Comparison of ENCODE assay signal across 24 cellular contexts in genomic region chr2:159880729-159881128, GRCh38. TPM values are rescaled to one million over a fixed set of nuclear protein-coding genes. Genes with fewer than 3 reads are reported as not detected.
DNase-seq lines count a peak whose midpoint lies in the region; ATAC-seq and TF ChIP-seq lines count a peak whose summit lies in the region.
"Had no signal": no experiment of that assay in that cellular context is flagged by ENCODE, and none has a peak within 500 bp of the region (broad histone marks: within the 10 kb centered on the region; RNA-seq: fewer than 3 reads in every experiment).

No MANE protein-coding gene starts in this region.

- no peaks in the 10 kb centered on the region for H3K27me3 Mint-ChIP-seq in activated naive CD8-positive, alpha-beta T cell treated with anti-CD3 and anti-CD28 coated beads, Interleukin-2, amount 50 U/mL, for 24 hours
- no peaks in the 10 kb centered on the region for H3K27me3 Mint-ChIP-seq in activated naive CD8-positive, alpha-beta T cell treated with anti-CD3 and anti-CD28 coated beads for 36 hours
- no peaks in the 10 kb centered on the region for H3K27me3 Mint-ChIP-seq in stimulated activated naive B cell treated with anti-CD40 and anti-IgM and Interleukin-4, amounts not matched to agents 10 μg/mL and 1 μg/mL and 100 μg/mL, for 72 hours
- H3K27me3 Mint-ChIP-seq: CD4-positive, CD25-positive, alpha-beta regulatory T cell had no signal

- H3K27ac Mint-ChIP-seq in activated naive CD8-positive, alpha-beta T cell treated with anti-CD3 and anti-CD28 coated beads, Interleukin-2, amount 50 U/mL, for 24 hours, result peak overlapping the region; percentile 83
- no peak overlapping the region for H3K27ac Mint-ChIP-seq in activated naive CD8-positive, alpha-beta T cell treated with anti-CD3 and anti-CD28 coated beads for 36 hours
- H3K27ac Mint-ChIP-seq in stimulated activated naive B cell treated with anti-CD40 and anti-IgM and Interleukin-4, amounts not matched to agents 10 μg/mL and 1 μg/mL and 100 μg/mL, for 72 hours, result peak overlapping the region; percentile 95

- H3K9ac ChIP-seq in OCI-LY3 (ENCODE audit: low read length), result peak overlapping the region; percentile 59; the same call in 1 of the 2 replicates
- H3K9ac ChIP-seq: SK-N-SH had no signal

- H3K9me3 ChIP-seq in OCI-LY3 (ENCODE audit: insufficient read depth, low read length), result no peaks in the 10 kb centered on the region
- H3K9me3 ChIP-seq: BE2C, SK-N-SH had no signal

- peaks cover 72% of the 10 kb centered on the region for H3K36me3 ChIP-seq in OCI-LY3 (replicated peaks; ENCODE audit: low read depth, low read length)
- H3K36me3 ChIP-seq: BE2C had no signal

- H3K4me2 ChIP-seq in OCI-LY3 (ENCODE audit: low read length), result 0 out of 2 replicates have a peak overlapping the region, but pooled peaks have one; percentile 65
- H3K4me2 ChIP-seq: SK-N-SH had no signal

- peaks cover 54% of the 10 kb centered on the region for H3K36me3 Mint-ChIP-seq in activated naive CD8-positive, alpha-beta T cell treated with anti-CD3 and anti-CD28 coated beads, Interleukin-2, amount 50 U/mL, for 24 hours (ENCODE audit: low read depth)
- peaks cover 23% of the 10 kb centered on the region for H3K36me3 Mint-ChIP-seq in activated naive CD8-positive, alpha-beta T cell treated with anti-CD3 and anti-CD28 coated beads for 36 hours
- peaks cover 54 to 66% of the 10 kb centered on the region in 2 donors for H3K36me3 Mint-ChIP-seq in stimulated activated naive B cell treated with anti-CD40 and anti-IgM and Interleukin-4, amounts not matched to agents 10 μg/mL and 1 μg/mL and 100 μg/mL, for 72 hours

- no peaks in the 10 kb centered on the region for H3K27me3 ChIP-seq in OCI-LY3 (ENCODE audit: low read depth, low read length)
- H3K27me3 ChIP-seq: BE2C had no signal

- no peak overlapping the region for H2AFZ ChIP-seq in OCI-LY3 (ENCODE audit: low read depth, low read length)

- intact Hi-C loops in posterior vena cava (cut with DNase I), result no loop called here

- peak overlapping the region; percentile 97 for H3K27ac ChIP-seq in OCI-LY3 (ENCODE audit: low read length)

- H3K4me1 Mint-ChIP-seq in activated naive CD8-positive, alpha-beta T cell treated with anti-CD3 and anti-CD28 coated beads, Interleukin-2, amount 50 U/mL, for 24 hours, result peaks cover 30% of the 10 kb centered on the region
- H3K4me1 Mint-ChIP-seq in activated naive CD8-positive, alpha-beta T cell treated with anti-CD3 and anti-CD28 coated beads for 36 hours, result peaks cover 21% of the 10 kb centered on the region
- peaks cover 36 to 63% of the 10 kb centered on the region in 2 donors for H3K4me1 Mint-ChIP-seq in stimulated activated naive B cell treated with anti-CD40 and anti-IgM and Interleukin-4, amounts not matched to agents 10 μg/mL and 1 μg/mL and 100 μg/mL, for 72 hours

- no peak overlapping the region for H3K4me3 Mint-ChIP-seq in activated naive CD8-positive, alpha-beta T cell treated with anti-CD3 and anti-CD28 coated beads, Interleukin-2, amount 50 U/mL, for 24 hours
- H3K4me3 Mint-ChIP-seq in activated naive CD8-positive, alpha-beta T cell treated with anti-CD3 and anti-CD28 coated beads for 36 hours, result no peak overlapping the region
- no peak overlapping the region for H3K4me3 Mint-ChIP-seq in stimulated activated naive B cell treated with anti-CD40 and anti-IgM and Interleukin-4, amounts not matched to agents 10 μg/mL and 1 μg/mL and 100 μg/mL, for 72 hours
- H3K4me3 Mint-ChIP-seq: CD4-positive, CD25-positive, alpha-beta regulatory T cell had no signal

- TF ChIP-seq CTCF in OCI-LY3 (IDR thresholded peaks at IDR 0.05; ENCODE audit: low read depth, low read length), result no peak

- H3K4me1 ChIP-seq in OCI-LY3 (ENCODE audit: low read length), result peaks cover 55% of the 10 kb centered on the region

- ATAC-seq in activated naive CD8-positive, alpha-beta T cell treated with anti-CD3 and anti-CD28 coated beads, Interleukin-2, amount 50 U/mL, for 24 hours, result no peak
- no peak for ATAC-seq in stimulated activated naive B cell treated with anti-CD40 and anti-IgM and Interleukin-4, amounts not matched to agents 10 μg/mL and 1 μg/mL and 100 μg/mL, for 72 hours (replicated peaks)
- ATAC-seq: HepG2, PC-3 had no signal

- H3K9me3 Mint-ChIP-seq in activated naive CD8-positive, alpha-beta T cell treated with anti-CD3 and anti-CD28 coated beads, Interleukin-2, amount 50 U/mL, for 24 hours, result no peaks in the 10 kb centered on the region
- no peaks in the 10 kb centered on the region for H3K9me3 Mint-ChIP-seq in activated naive CD8-positive, alpha-beta T cell treated with anti-CD3 and anti-CD28 coated beads for 36 hours
- peaks cover 0 to 3% of the 10 kb centered on the region in 2 donors for H3K9me3 Mint-ChIP-seq in stimulated activated naive B cell treated with anti-CD40 and anti-IgM and Interleukin-4, amounts not matched to agents 10 μg/mL and 1 μg/mL and 100 μg/mL, for 72 hours

- peak; percentile 4 for DNase-seq in NCI-H510A treated with DMSO at 0.1 percent for 48 hours (lab: John Stamatoyannopoulos, UW)
- DNase-seq in NCI-H510A (lab: John Stamatoyannopoulos, UW), result no peak
- DNase-seq in activated naive CD8-positive, alpha-beta T cell treated with anti-CD3 and anti-CD28 coated beads, Interleukin-2, amount 50 U/mL, for 24 hours, result no peak
- no peak for DNase-seq in activated naive CD8-positive, alpha-beta T cell treated with anti-CD3 and anti-CD28 coated beads for 36 hours
- no peak for DNase-seq in stimulated activated naive B cell treated with anti-CD40 and anti-IgM and Interleukin-4, amounts not matched to agents 10 μg/mL and 1 μg/mL and 100 μg/mL, for 72 hours
- DNase-seq in posterior vena cava (ENCODE audit: low spot score), result no peak
- DNase-seq in A172 (ENCODE audit: low spot score), result no peak
- DNase-seq: 8988T; BE2C; CD4-positive, CD25-positive, alpha-beta regulatory T cell; COR-L47; DMS 273 treated with DMSO at 0.1 percent for 48 hours; GF-D8; KG1; NCI-H1105 treated with DMSO at 0.1 percent for 48 hours; NCI-H2171; NCI-H446 treated with DMSO at 0.1 percent for 48 hours; NCI-H774; PC-3; RPMI8226; SHP77 treated with DMSO at 0.1 percent for 48 hours; SK-N-SH had no signal

- 0 out of 2 replicates have a peak, but pooled peaks cover 9% of the 10 kb centered on the region for H3K79me2 ChIP-seq in OCI-LY3 (ENCODE audit: low read length)

- H4K20me1 ChIP-seq in OCI-LY3 (ENCODE audit: insufficient read depth, low read length), result no peaks in the 10 kb centered on the region

- H3K4me3 ChIP-seq in OCI-LY3 (ENCODE audit: low read length), result no peak overlapping the region

RNA-seq across cellular contexts. Expression of gene LY75, which starts 23.8 kb away (rescaled TPM):
- 10 to 100 TPM; 22.2 to 24.0 TPM for total RNA-seq in activated naive CD8-positive, alpha-beta T cell treated with anti-CD3 and anti-CD28 coated beads for 36 hours
- total RNA-seq in posterior vena cava, result 1 to 10 TPM; 2.8 to 4.3 TPM
- 0.34 TPM in 1 of 2 replicates, not detected in the other for total RNA-seq in A172 (2014; rRNA removed; shearing (Covaris generic))
- total RNA-seq: HepG2, PC-3 had no signal

Comparison
In these comparisons a context has a peak if more than half of its experiments do, and no peak if none do; other contexts are left out.
1. RNA of gene LY75, which starts 23.8 kb away (total RNA-seq): 22.2 to 24.0 TPM in activated naive CD8-positive, alpha-beta T cell treated with anti-CD3 and anti-CD28 coated beads for 36 hours; 2.8 to 4.3 TPM in posterior vena cava and 0.34 TPM in A172; every median in the first group is over 4 times any median in the second.